ENCODE assay signal across 8 cellular contexts in the genomic region with DNA sequence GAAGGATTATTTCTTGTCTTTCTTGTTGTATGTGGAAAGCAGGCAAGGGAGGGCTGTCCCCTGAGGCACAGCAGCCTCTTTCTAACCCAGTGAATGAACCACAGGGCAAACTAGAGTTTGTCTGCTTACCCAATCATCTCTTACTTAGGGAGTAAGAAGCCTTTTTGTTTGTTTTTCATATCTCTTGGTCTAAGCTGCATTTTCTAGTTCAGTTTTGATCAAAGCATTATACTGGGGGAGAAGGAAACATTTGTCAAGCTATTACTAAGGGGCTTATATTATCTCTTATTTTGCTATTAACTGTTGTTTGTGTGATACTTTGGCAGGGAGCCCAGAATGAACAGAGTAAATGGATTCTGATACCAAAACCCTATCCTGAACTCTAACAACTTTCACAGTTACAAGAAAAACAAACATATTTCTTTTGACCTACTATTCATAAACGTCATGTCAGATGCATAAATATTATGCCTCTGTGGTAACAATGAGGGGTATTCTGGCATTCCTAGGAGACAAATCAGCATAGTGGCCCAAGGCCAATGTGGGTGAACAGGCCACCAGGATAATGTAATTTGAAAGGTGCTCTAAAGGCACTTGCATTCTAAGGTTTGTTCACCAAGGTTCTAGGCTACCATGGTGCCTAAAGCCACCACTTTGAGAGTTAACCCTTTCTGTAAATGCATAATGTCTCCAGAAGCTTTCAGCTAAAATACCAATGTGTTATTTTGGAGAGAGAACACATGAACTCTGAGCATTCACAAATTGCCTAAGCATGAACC.
DNase-seq lines count a peak whose midpoint lies in the region; ATAC-seq and TF ChIP-seq lines count a peak whose summit lies in the region.

No MANE protein-coding gene starts in this region.

- H3K27ac ChIP-seq in cardiac muscle cell (no peak overlapping the region), stomach smooth muscle (ENCODE audit: low read length) (peak overlapping the region; percentile 68)

- H3K4me1 Mint-ChIP-seq in T-cell: peaks cover 6 to 11% (median 10%) of the 10 kb centered on the region in 3 donors

- no peak overlapping the region for H3K9ac ChIP-seq in stomach smooth muscle (ENCODE audit: low read length in 2 of 2)

- TF ChIP-seq CTCF in cardiac muscle cell (IDR thresholded peaks at IDR 0.05; ENCODE audit: low read depth, low read length): no peak
- no peak for TF ChIP-seq CTCF in GM13976 (IDR thresholded peaks at IDR 0.05; ENCODE audit: borderline replicate concordance, control extremely low read depth, extremely low read depth, insufficient read depth, missing control alignments)
- no peak for TF ChIP-seq CTCF in lower leg skin (IDR thresholded peaks at IDR 0.05)

- intact Hi-C loops in lower leg skin (cut with DNase I; ENCODE audit: low total_unique reads): no loop called here

- 4 to 12% methylated on average over 1 of the region's 1 CpG for WGBS in lower leg skin, 2 donors

- no peak overlapping the region for H3K4me3 Mint-ChIP-seq in T-cell

- H3K4me1 ChIP-seq in cardiac muscle cell (ENCODE audit: low read depth): no peaks in the 10 kb centered on the region
- H3K4me1 ChIP-seq in stomach smooth muscle (ENCODE audit: control insufficient read depth, insufficient read depth, low read length): peaks cover 10% of the 10 kb centered on the region

- H3K27me3 ChIP-seq in cardiac muscle cell: no peaks in the 10 kb centered on the region
- no peaks in the 10 kb centered on the region for H3K27me3 ChIP-seq in stomach smooth muscle (ENCODE audit: control insufficient read depth in 1 of 2, insufficient read depth in 2 of 2, low read length in 2 of 2)

- no peaks in the 10 kb centered on the region for H3K27me3 Mint-ChIP-seq in T-cell

- peak overlapping the region; percentile 20 to 42 for H3K27ac Mint-ChIP-seq in T-cell

- DNase-seq in HT1080 (ENCODE audit: low read depth): peak; percentile 31
- DNase-seq in T-cell: no peak
- peak; percentile 3 to 91 for DNase-seq in cardiac muscle cell (ENCODE audit: low read depth in 1 of 2, low spot score in 1 of 2)
- no peak for DNase-seq in GM13976 (ENCODE audit: low spot score)
- DNase-seq in lower leg skin (ENCODE audit: low spot score in 2 of 2): no peak
- no peak for DNase-seq in NCI-H526 treated with DMSO at 0.1 percent for 48 hours (lab: John Stamatoyannopoulos, UW)

- H3K9me3 Mint-ChIP-seq in T-cell: no peaks in the 10 kb centered on the region

- in situ Hi-C loops in GM13976 (cut with MboI; ENCODE audit: low sequenced_read_pairs, unreplicated experiment): no loop called here

- POLR2A ChIA-PET in T-cell (lab: Charles Lee): interaction anchor here in 1 of 2 donors (0.6 to 1.2 kb wide), 2 partner anchors 13 to 165 kb away, joined by 3 to 4 read pairs; no protein-coding TSS in a partner anchor

- H3K9me3 ChIP-seq in cardiac muscle cell (ENCODE audit: low read depth) (no peaks in the 10 kb centered on the region), stomach smooth muscle (ENCODE audit: control insufficient read depth in 2 of 2, low read length in 2 of 2) (no peaks in the 10 kb centered on the region)

- H3K36me3 ChIP-seq in cardiac muscle cell (no peaks in the 10 kb centered on the region), stomach smooth muscle (ENCODE audit: control insufficient read depth in 2 of 2, insufficient read depth in 2 of 2, low read length in 2 of 2) (no peaks in the 10 kb centered on the region)

- CTCF ChIA-PET in T-cell (lab: Charles Lee): no interaction called here

- no peak for TF ChIP-seq POLR2A in lower leg skin (IDR thresholded peaks at IDR 0.05)

- no peak overlapping the region for H3K4me3 ChIP-seq in cardiac muscle cell
- H3K4me3 ChIP-seq in stomach smooth muscle (ENCODE audit: low read length in 2 of 2): peak overlapping the region in 1 of 2 donors; percentile 2
- no peak overlapping the region for H3K4me3 ChIP-seq in lower leg skin (ENCODE audit: low read depth, poor library complexity, severe bottlenecking)

- ATAC-seq in T-cell (replicated peaks in 1 of 4): no peak
- ATAC-seq in activated CD4-positive, CD25-positive, alpha-beta regulatory T cell treated with anti-CD3 and anti-CD28 coated beads, Interleukin-2, amount 50 U/mL, for 24 hours: no peak

- no peaks in the 10 kb centered on the region for H3K36me3 Mint-ChIP-seq in T-cell

Comparison
In these comparisons a context has a peak if more than half of its experiments do, and no peak if none do; other contexts are left out.
1. DNase-seq: peak in HT1080 (single experiment) and cardiac muscle cell (2 of 2); none in T-cell (0 of 34), GM13976 (single experiment), lower leg skin (0 of 2) and NCI-H526 treated with DMSO at 0.1 percent for 48 hours (single experiment).